ENCODE assay signal across 1 cellular context in genomic region chr11:70335511-70335910, GRCh38.
TF ChIP-seq lines count a peak whose summit lies in the region.

No MANE protein-coding gene starts in this region.

TF ChIP-seq in K562, 482 proteins besides CTCF, POLR2A, EP300 and RAD21 (continued from another document):
- TF ChIP-seq FOXM1 (IDR thresholded peaks at IDR 0.05; ENCODE audit: low read depth), result no peak
- no peak for TF ChIP-seq FOXM1 (CRISPR knock-in tag; IDR thresholded peaks at IDR 0.05; ENCODE audit: low read depth)
- peak in 1 of 2 experiments; percentile 43; a peak in 1 of 4 replicates for TF ChIP-seq MNT (conservative IDR thresholded peaks at IDR 0.05)
- TF ChIP-seq ZFP91 (CRISPR knock-in tag; IDR thresholded peaks at IDR 0.05), result no peak
- TF ChIP-seq ZNF347 (CRISPR knock-in tag; IDR thresholded peaks at IDR 0.05; ENCODE audit: low read depth), result no peak
- TF ChIP-seq HDAC1 (IDR thresholded peaks at IDR 0.05), result 0 out of 4 replicates have a peak, but pooled peaks of 1 of the 2 experiments have one; percentile 38
- TF ChIP-seq LCOR (CRISPR knock-in tag; IDR thresholded peaks at IDR 0.05), result no peak
- no peak for TF ChIP-seq MAFK (IDR thresholded peaks at IDR 0.05; ENCODE audit: low read length)
- 0 out of 2 replicates have a peak, but pooled peaks have one; percentile 11 for TF ChIP-seq ZNF134 (CRISPR knock-in tag; conservative IDR thresholded peaks at IDR 0.05)
- no peak for TF ChIP-seq PBX2 (CRISPR knock-in tag; IDR thresholded peaks at IDR 0.05; ENCODE audit: low read depth)
- peak; percentile 11; the same call in 1 of the 2 replicates for TF ChIP-seq PBX2 (tag; conservative IDR thresholded peaks at IDR 0.05; ENCODE audit: low read depth)
- peak; percentile 30; the same call in 1 of the 2 replicates for TF ChIP-seq SMAD4 (CRISPR knock-in tag; conservative IDR thresholded peaks at IDR 0.05)
- TF ChIP-seq SOX6 (IDR thresholded peaks at IDR 0.05), result peak; percentile 52; the same call in 1 of the 2 replicates
- no peak for TF ChIP-seq U2AF2 (optimal IDR thresholded peaks at IDR 0.05; ENCODE audit: low read depth, low read length)
- TF ChIP-seq ZC3H8 (IDR thresholded peaks at IDR 0.05), result no peak
- TF ChIP-seq NCOA6 (IDR thresholded peaks at IDR 0.05), result no peak
- 0 out of 4 replicates have a peak, but pooled peaks of 1 of the 2 experiments have one; percentile 19 for TF ChIP-seq ARNT (IDR thresholded peaks at IDR 0.05)
